In the genomic region with DNA sequence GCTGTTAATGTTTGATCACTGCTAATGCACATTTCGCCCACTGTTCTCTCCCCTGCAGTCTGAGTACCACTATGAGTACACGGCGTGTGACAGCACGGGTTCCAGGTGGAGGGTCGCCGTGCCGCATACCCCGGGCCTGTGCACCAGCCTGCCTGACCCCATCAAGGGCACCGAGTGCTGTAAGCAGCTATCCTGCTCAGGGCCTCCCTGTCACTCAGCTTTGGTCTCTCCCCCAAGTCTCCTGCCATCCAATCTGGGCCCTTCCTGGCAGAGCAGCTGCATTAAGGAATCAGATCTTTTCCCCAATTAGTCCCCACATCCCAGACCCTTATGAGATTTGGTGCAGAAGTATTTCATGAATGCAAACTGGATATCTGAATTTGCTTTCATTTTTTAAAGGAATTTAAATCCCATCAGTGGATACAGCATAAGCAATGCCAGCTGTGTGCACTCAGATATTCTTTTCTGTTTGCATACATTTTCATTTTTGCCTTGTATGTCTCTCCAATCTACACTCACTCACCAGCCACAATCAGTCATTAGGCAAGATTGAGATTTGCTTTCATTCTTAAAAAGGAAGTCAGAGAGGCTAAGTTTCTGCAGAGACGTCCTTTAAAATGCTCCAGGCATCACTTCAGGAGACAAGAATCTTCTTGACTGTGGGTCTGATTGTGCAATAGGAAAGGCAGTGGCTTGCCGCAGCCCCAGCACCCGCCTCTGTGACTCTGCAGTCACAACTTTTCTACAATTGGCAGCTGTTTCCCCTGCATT, we compare ENCODE assay signal across 8 cellular contexts. TPM values are rescaled to one million over a fixed set of nuclear protein-coding genes. Genes with fewer than 3 reads are reported as not detected.
A peak's percentile ranks its signal among the peaks of the same experiment; 100 is the strongest.
DNase-seq lines count a peak whose midpoint lies in the region; ATAC-seq and TF ChIP-seq lines count a peak whose summit lies in the region.

No MANE protein-coding gene starts in this region.

- H3K27ac ChIP-seq in coronary artery: peak overlapping the region in 1 of 2 donors; percentile 72

- peak; percentile 69 for ATAC-seq in HG02938 (IDR thresholded peaks at IDR 0.05; ENCODE audit: unreplicated experiment)

- peak overlapping the region; percentile 53 for H3K4me3 ChIP-seq in coronary artery

- TF ChIP-seq CTCF in coronary artery (IDR thresholded peaks at IDR 0.05): no peak

- peak; percentile 49 for DNase-seq in NK-92 treated with Interleukin-12 subunit alpha and Interleukin-12 subunit beta, amount 100 ng/mL, for 24 hours (lab: John Stamatoyannopoulos, UW)
- DNase-seq in NK-92 (lab: John Stamatoyannopoulos, UW; ENCODE audit: unreplicated experiment): no peak
- peak; percentile 98 for DNase-seq in SIG-M5 treated with dmso at 0.1 percent for 504 hours (lab: John Stamatoyannopoulos, UW; ENCODE audit: unreplicated experiment)
- DNase-seq in coronary artery (ENCODE audit: low spot score): no peak
- peak; percentile 43 for DNase-seq in mucosa of gallbladder (ENCODE audit: low spot score)
- no peak for DNase-seq in DMS114 treated with DMSO at 0.1 percent for 48 hours (lab: John Stamatoyannopoulos, UW; ENCODE audit: unreplicated experiment)
- no peak for DNase-seq in COR-L47 (lab: John Stamatoyannopoulos, UW)

RNA-seq across cellular contexts. Expression of a gene that starts 48.1 kb away (rescaled TPM):
- total RNA-seq in mucosa of gallbladder: 127 TPM

RNA-seq across cellular contexts. Expression of a gene that starts 51.7 kb away (rescaled TPM):
- total RNA-seq in mucosa of gallbladder: 113 TPM

Comparison
In these comparisons a context has a peak if more than half of its experiments do, and no peak if none do; other contexts are left out.
1. DNase-seq: peak in NK-92 treated with Interleukin-12 subunit alpha and Interleukin-12 subunit beta, amount 100 ng/mL, for 24 hours (single experiment), SIG-M5 treated with dmso at 0.1 percent for 504 hours (single experiment) and mucosa of gallbladder (single experiment); none in NK-92 (single experiment), coronary artery (single experiment), DMS114 treated with DMSO at 0.1 percent for 48 hours (single experiment) and COR-L47 (single experiment).